8 cellular contexts compared by ENCODE assay signal in the genomic region with DNA sequence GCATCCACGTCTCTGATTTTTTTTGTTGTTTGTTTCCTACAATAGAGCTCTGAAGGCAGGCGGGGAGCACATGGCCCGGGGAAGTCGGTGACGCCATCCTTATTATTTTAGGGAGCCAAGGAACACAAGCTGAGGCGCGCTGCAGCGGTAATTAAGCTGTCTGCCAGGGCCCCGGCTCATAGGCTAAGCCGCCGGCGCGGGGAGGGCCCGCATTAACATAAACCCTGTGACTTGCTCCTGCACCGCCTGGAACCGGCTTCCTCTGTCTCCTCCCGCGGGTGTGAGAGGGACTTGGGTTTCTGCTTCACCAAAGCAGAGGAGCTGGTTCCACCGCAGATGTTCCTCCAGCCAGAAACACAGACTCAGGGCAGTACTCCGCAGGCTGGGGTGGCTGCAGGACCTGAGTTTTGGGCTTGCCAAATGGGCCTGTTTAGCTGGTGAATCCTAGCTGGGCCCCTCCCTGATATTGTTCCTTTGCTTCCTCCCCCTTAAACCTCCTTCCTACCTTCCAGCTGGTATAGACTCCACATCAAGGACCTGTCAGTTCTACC. TPM values are rescaled to one million over a fixed set of nuclear protein-coding genes. Genes with fewer than 3 reads are reported as not detected.
A peak's percentile ranks its signal among the peaks of the same experiment; 100 is the strongest.
DNase-seq lines count a peak whose midpoint lies in the region; ATAC-seq and TF ChIP-seq lines count a peak whose summit lies in the region.

No MANE protein-coding gene starts in this region.

- H3K4me1 ChIP-seq in left lung: peaks cover 66 to 96% of the 10 kb centered on the region in 2 donors

- H3K36me3 ChIP-seq in left lung: no peaks in the 10 kb centered on the region

- H3K27ac Mint-ChIP-seq in dendritic cell treated with granulocyte-macrophage colony-stimulating factor and Interleukin-4, amounts not matched to agents 40 ng/mL and 50 ng/mL, for 4 days: peak overlapping the region; percentile 94

- H3K9me3 ChIP-seq in left lung: no peaks in the 10 kb centered on the region

- H3K9me3 Mint-ChIP-seq in dendritic cell treated with granulocyte-macrophage colony-stimulating factor and Interleukin-4, amounts not matched to agents 40 ng/mL and 50 ng/mL, for 4 days: no peaks in the 10 kb centered on the region

- no peak for TF ChIP-seq CTCF in left lung (IDR thresholded peaks at IDR 0.05)

- H3K36me3 Mint-ChIP-seq in dendritic cell treated with granulocyte-macrophage colony-stimulating factor and Interleukin-4, amounts not matched to agents 40 ng/mL and 50 ng/mL, for 4 days (ENCODE audit: low read depth): peaks cover 29% of the 10 kb centered on the region

- intact Hi-C loops in dendritic cell treated with granulocyte-macrophage colony-stimulating factor and Interleukin-4, amounts not matched to agents 40 ng/mL and 50 ng/mL, for 4 days (cut with micrococcal nuclease): loop anchor here (2.0 kb wide), 1 partner anchor 23 kb away; no protein-coding TSS in a partner anchor
- intact Hi-C loops in left lung (cut with DNase I): no loop called here

- H3K4me3 ChIP-seq in left lung: no peak overlapping the region

- H3K4me1 Mint-ChIP-seq in dendritic cell treated with granulocyte-macrophage colony-stimulating factor and Interleukin-4, amounts not matched to agents 40 ng/mL and 50 ng/mL, for 4 days (ENCODE audit: low read depth): peaks cover 100% of the 10 kb centered on the region

- peak overlapping the region; percentile 64 for H3K4me3 Mint-ChIP-seq in dendritic cell treated with granulocyte-macrophage colony-stimulating factor and Interleukin-4, amounts not matched to agents 40 ng/mL and 50 ng/mL, for 4 days

- ATAC-seq in GM19043 (IDR thresholded peaks at IDR 0.05; ENCODE audit: low read depth, unreplicated experiment) (peak; percentile 44), HG03521 (IDR thresholded peaks at IDR 0.05; ENCODE audit: unreplicated experiment) (peak; percentile 43), left lung (peak; percentile 92)

- peak; percentile 35 for DNase-seq in activated CD4-positive, alpha-beta T cell treated with anti-CD3 and anti-CD28 coated beads, Interleukin-2, amount 50 U/mL, for 4 hours
- DNase-seq in left lung (peak; percentile 94 to 96), NCI-H1694 treated with DMSO at 0.1 percent for 48 hours (lab: John Stamatoyannopoulos, UW) (no peak), RPMI8226 (no peak)
- DNase-seq in stimulated activated CD4-positive, alpha-beta T cell treated with anti-CD3 and anti-CD28 coated beads, Interleukin-15, amount 100 ng/mL, for 48 hours (ENCODE audit: low read depth in 2 of 2): peak; percentile 45 to 55

- H3K27me3 Mint-ChIP-seq in dendritic cell treated with granulocyte-macrophage colony-stimulating factor and Interleukin-4, amounts not matched to agents 40 ng/mL and 50 ng/mL, for 4 days: no peaks in the 10 kb centered on the region

- H3K27me3 ChIP-seq in left lung: no peaks in the 10 kb centered on the region

- peak overlapping the region; percentile 81 to 86 for H3K27ac ChIP-seq in left lung

RNA-seq across cellular contexts. Expression of a gene that starts 25.3 kb away (rescaled TPM):
- 100 to 1,000 TPM; 111 to 127 TPM for total RNA-seq in left lung

Comparison
In these comparisons a context has a peak if more than half of its experiments do, and no peak if none do; other contexts are left out.
1. DNase-seq: peak in activated CD4-positive, alpha-beta T cell treated with anti-CD3 and anti-CD28 coated beads, Interleukin-2, amount 50 U/mL, for 4 hours (2 of 2), left lung (2 of 2) and stimulated activated CD4-positive, alpha-beta T cell treated with anti-CD3 and anti-CD28 coated beads, Interleukin-15, amount 100 ng/mL, for 48 hours (2 of 2); none in NCI-H1694 treated with DMSO at 0.1 percent for 48 hours (single experiment) and RPMI8226 (single experiment).
2. Peak in every context shown above with its lines, with median percentiles within 50 percentile points of each other: ATAC-seq.